18 cellular contexts compared by ENCODE assay signal in genomic region chr2:172844021-172844420, GRCh38.
"Had no signal": no experiment of that assay in that cellular context is flagged by ENCODE, and none has a peak within 500 bp of the region (broad histone marks: within the 10 kb centered on the region; RNA-seq: fewer than 3 reads in every experiment).

No MANE protein-coding gene starts in this region.

- H3K27ac Mint-ChIP-seq: activated CD4-positive, alpha-beta T cell treated with anti-CD3 and anti-CD28 coated beads for 36 hours; activated naive CD4-positive, alpha-beta T cell treated with anti-CD3 and anti-CD28 coated beads, Interleukin-2, amount 50 U/mL, for 72 hours; activated T-helper 1 cell treated with anti-CD3 and anti-CD28 coated beads, Interleukin-12 subunit alpha, Interleukin-12 subunit beta, Interleukin-2, Interleukin-4 antibody, amounts not matched to agents 30 ng/mL and 10 ng/mL and 1 ng/mL, durations not matched to agents 14 hours and 24 hours and 36 hours; dendritic cell treated with granulocyte-macrophage colony-stimulating factor and Interleukin-4, amounts not matched to agents 40 ng/mL and 50 ng/mL, for 4 days; nephron; WTC11 had no signal

- H3K4me1 Mint-ChIP-seq: activated CD4-positive, alpha-beta T cell treated with anti-CD3 and anti-CD28 coated beads for 36 hours; WTC11 had no signal

- H3K36me3 Mint-ChIP-seq: activated naive CD4-positive, alpha-beta T cell treated with anti-CD3 and anti-CD28 coated beads, Interleukin-2, amount 50 U/mL, for 72 hours; WTC11 had no signal

- H3K27me3 Mint-ChIP-seq: activated CD4-positive, alpha-beta T cell treated with anti-CD3 and anti-CD28 coated beads for 36 hours had no signal

- H3K4me3 Mint-ChIP-seq: activated CD4-positive, alpha-beta T cell treated with anti-CD3 and anti-CD28 coated beads for 36 hours; activated T-helper 1 cell treated with anti-CD3 and anti-CD28 coated beads, Interleukin-12 subunit alpha, Interleukin-12 subunit beta, Interleukin-2, Interleukin-4 antibody, amounts not matched to agents 30 ng/mL and 10 ng/mL and 1 ng/mL, durations not matched to agents 14 hours and 24 hours and 36 hours; dendritic cell treated with granulocyte-macrophage colony-stimulating factor and Interleukin-4, amounts not matched to agents 40 ng/mL and 50 ng/mL, for 4 days; nephron; WTC11 had no signal

- H3K9me3 Mint-ChIP-seq: activated naive CD4-positive, alpha-beta T cell treated with anti-CD3 and anti-CD28 coated beads, Interleukin-2, amount 50 U/mL, for 72 hours; activated T-helper 1 cell treated with anti-CD3 and anti-CD28 coated beads, Interleukin-12 subunit alpha, Interleukin-12 subunit beta, Interleukin-2, Interleukin-4 antibody, amounts not matched to agents 30 ng/mL and 10 ng/mL and 1 ng/mL, durations not matched to agents 14 hours and 24 hours and 36 hours; dendritic cell treated with granulocyte-macrophage colony-stimulating factor and Interleukin-4, amounts not matched to agents 40 ng/mL and 50 ng/mL, for 4 days; nephron; WTC11 had no signal

- DNase-seq: activated CD4-positive, alpha-beta T cell treated with anti-CD3 and anti-CD28 coated beads for 36 hours; activated CD4-positive, alpha-beta T cell treated with anti-CD3 and anti-CD28 coated beads, Interleukin-2, amount 50 U/mL, for 48 hours; activated gamma-delta T cell treated with Interleukin-2 at 50 U/mL for 16 hours; adrenal gland; effector CD8-positive, alpha-beta T cell; heart right ventricle; kidney glomerular epithelial cell; midbrain; stimulated activated CD4-positive, alpha-beta T cell treated with anti-CD3 and anti-CD28 coated beads, Interleukin-12 subunit alpha, Interleukin-12 subunit beta, amount 100 ng/mL, for 4 hours; stimulated activated CD4-positive, alpha-beta T cell treated with anti-CD3 and anti-CD28 coated beads, Interleukin-1b, Interleukin-23, amount 100 ng/mL, for 48 hours; stimulated activated naive CD4-positive, alpha-beta T cell treated with Interleukin-2 at 50 U/mL for 16 hours; tibial artery had no signal

- ATAC-seq: activated CD4-positive, alpha-beta T cell treated with anti-CD3 and anti-CD28 coated beads for 36 hours; activated naive CD4-positive, alpha-beta T cell treated with anti-CD3 and anti-CD28 coated beads, Interleukin-2, amount 50 U/mL, for 72 hours; gastroesophageal sphincter; WTC11 had no signal
